ENCODE assay signal across 28 cellular contexts in the genomic region with DNA sequence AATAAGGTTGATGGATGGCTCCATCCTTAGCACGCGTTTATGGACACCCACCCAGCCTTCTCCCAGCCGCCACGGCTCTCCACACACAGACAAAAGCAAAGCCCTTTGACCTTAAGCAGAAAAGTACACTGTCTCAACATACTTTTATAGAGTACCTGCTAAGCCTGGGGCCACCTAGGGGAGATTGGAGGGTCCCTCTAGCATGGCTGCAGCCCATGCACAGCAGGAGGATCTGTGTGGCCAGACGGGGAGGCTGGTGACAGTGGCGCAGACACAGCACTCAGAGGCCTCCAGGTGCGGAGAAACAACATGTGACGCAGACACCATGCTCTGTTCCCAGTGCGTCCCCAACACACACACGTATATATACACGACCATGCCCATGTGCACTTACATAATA.
DNase-seq lines count a peak whose midpoint lies in the region; ATAC-seq and TF ChIP-seq lines count a peak whose summit lies in the region.
"Had no signal": no experiment of that assay in that cellular context is flagged by ENCODE, and none has a peak within 500 bp of the region (broad histone marks: within the 10 kb centered on the region; RNA-seq: fewer than 3 reads in every experiment).

No MANE protein-coding gene starts in this region.

- POLR2A ChIA-PET in RWPE1 (lab: Yijun Ruan, JAX; ENCODE audit: low non-redundant PET) = no interaction called here

- CTCF ChIA-PET in RWPE1 (lab: Yijun Ruan, JAX) = interaction anchor here (0.6 to 1.1 kb wide), 2 partner anchors 90 to 154 kb away, joined by 3 read pairs; no protein-coding TSS in a partner anchor

- no peak overlapping the region for H3K4me3 ChIP-seq in mucosa of descending colon
- H3K4me3 ChIP-seq: breast epithelium, gastrocnemius medialis, GM23248, sigmoid colon had no signal

- no peak for TF ChIP-seq CTCF in 22Rv1 (IDR thresholded peaks at IDR 0.05)
- no peak for TF ChIP-seq CTCF in C4-2B (conservative IDR thresholded peaks at IDR 0.05)
- TF ChIP-seq CTCF in RWPE1 (conservative IDR thresholded peaks at IDR 0.05; ENCODE audit: low read depth) = no peak
- TF ChIP-seq CTCF in mucosa of descending colon (IDR thresholded peaks at IDR 0.05) = no peak

- H3K9me3 ChIP-seq in mucosa of descending colon = no peaks in the 10 kb centered on the region
- H3K9me3 ChIP-seq: breast epithelium, gastrocnemius medialis, sigmoid colon had no signal

- H3K27ac ChIP-seq in 22Rv1 (peak overlapping the region; percentile 66), C4-2B (peak overlapping the region; percentile 12; the same call in 1 of the 2 replicates), RWPE1 (peak overlapping the region; percentile 26)
- H3K27ac ChIP-seq: breast epithelium, gastrocnemius medialis, GM23248, KMS-11, sigmoid colon had no signal

- no peaks in the 10 kb centered on the region for H3K36me3 ChIP-seq in mucosa of descending colon (ENCODE audit: low read depth)
- H3K36me3 ChIP-seq: breast epithelium, gastrocnemius medialis, sigmoid colon had no signal

- intact Hi-C loops in mucosa of descending colon (cut with DNase I, micrococcal nuclease) = no loop called here

- no peak for ATAC-seq in mucosa of descending colon
- no peak for ATAC-seq in HG03354 (IDR thresholded peaks at IDR 0.05; ENCODE audit: poor library complexity, severe bottlenecking, unreplicated experiment)
- ATAC-seq in HG03460 (IDR thresholded peaks at IDR 0.05; ENCODE audit: unreplicated experiment) = no peak
- ATAC-seq: activated CD4-positive, alpha-beta T cell treated with anti-CD3 and anti-CD28 coated beads for 36 hours; gastrocnemius medialis had no signal

- H3K4me1 ChIP-seq in mucosa of descending colon (ENCODE audit: low read depth) = no peaks in the 10 kb centered on the region
- H3K4me1 ChIP-seq: breast epithelium, sigmoid colon had no signal

- DNase-seq in RWPE1 (ENCODE audit: low spot score) (no peak), mucosa of descending colon (peak in 2 of 3 donors; percentile 16 to 36), DMS53 treated with DMSO at 0.1 percent for 48 hours (lab: John Stamatoyannopoulos, UW; ENCODE audit: unreplicated experiment) (no peak), MV-4-11 (lab: John Stamatoyannopoulos, UW) (no peak)
- DNase-seq: ACHN; activated CD4-positive, alpha-beta T cell treated with anti-CD3 and anti-CD28 coated beads for 36 hours; activated CD8-positive, alpha-beta T cell treated with anti-CD3 and anti-CD28 coated beads for 36 hours; activated naive CD4-positive, alpha-beta T cell treated with anti-CD3 and anti-CD28 coated beads, Interleukin-2, amount 50 U/mL, for 16 hours; amygdala; C1 segment of cervical spinal cord; DMS79; gastrocnemius medialis; NCI-H1417; NCI-H2029 treated with DMSO at 0.1 percent for 48 hours; NCI-H2227 treated with DMSO at 0.1 percent for 48 hours; NCI-H526; NK-92 treated with Interleukin-12 subunit alpha and Interleukin-12 subunit beta, amount 100 ng/mL, for 24 hours; SHP77 treated with DMSO at 0.1 percent for 48 hours; sigmoid colon; stimulated activated CD4-positive, alpha-beta T cell treated with anti-CD3 and anti-CD28 coated beads, Interleukin-4, amount 100 ng/mL, for 1 hour; trophoblast cell had no signal

Comparison
In these comparisons a context has a peak if more than half of its experiments do, and no peak if none do; other contexts are left out.
1. H3K27ac ChIP-seq: peak in every context shown above with its lines; median percentile 66 in 22Rv1; 26 in RWPE1; 12 in C4-2B.
2. DNase-seq: peak in mucosa of descending colon (2 of 3); none in RWPE1 (single experiment), DMS53 treated with DMSO at 0.1 percent for 48 hours (single experiment) and MV-4-11 (single experiment).